Comparison of ENCODE assay signal across 31 cellular contexts in genomic region chr5:100755435-100755834, GRCh38.
"Had no signal": no experiment of that assay in that cellular context is flagged by ENCODE, and none has a peak within 500 bp of the region (broad histone marks: within the 10 kb centered on the region; RNA-seq: fewer than 3 reads in every experiment).

No MANE protein-coding gene starts in this region.

- H3K4me3 Mint-ChIP-seq: activated CD4-positive, alpha-beta T cell treated with anti-CD3 and anti-CD28 coated beads, Interleukin-2, amount 10 ng/mL, durations not matched to agents 24 days and 14 days; activated CD8-positive, alpha-beta T cell treated with anti-CD3 and anti-CD28 coated beads for 36 hours; activated naive CD4-positive, alpha-beta T cell treated with anti-CD3 and anti-CD28 coated beads, Interleukin-2, amount 50 U/mL, for 24 hours; activated naive CD8-positive, alpha-beta T cell treated with anti-CD3 and anti-CD28 coated beads, Interleukin-2, amount 10 ng/mL, durations not matched to agents 7 days and 5 days had no signal

- H3K9me3 ChIP-seq: body of pancreas, breast epithelium, Peyer's patch, SJSA1 had no signal

- H3K36me3 ChIP-seq: breast epithelium, Peyer's patch, SJSA1 had no signal

- DNase-seq: activated CD4-positive, alpha-beta T cell treated with anti-CD3 and anti-CD28 coated beads, Interleukin-2, amount 10 ng/mL, durations not matched to agents 24 days and 14 days; activated CD4-positive, alpha-beta T cell treated with anti-CD3 and anti-CD28 coated beads, Interleukin-2, amount 50 U/mL, for 4 hours; activated CD8-positive, alpha-beta T cell treated with anti-CD3 and anti-CD28 coated beads for 36 hours; activated gamma-delta T cell; activated naive CD4-positive, alpha-beta T cell treated with Interleukin-2 at 50 U/mL for 16 hours; activated naive CD8-positive, alpha-beta T cell treated with anti-CD3 and anti-CD28 coated beads, Interleukin-2, amount 10 ng/mL, durations not matched to agents 7 days and 5 days; activated T-cell treated with anti-CD3 and anti-CD28 coated beads, Interleukin-2, amount 50 U/mL, for 1 hour; amygdala; body of pancreas; cerebellar nuclear complex; NCI-H1092 treated with DMSO at 0.1 percent for 48 hours; NCI-H146; NCI-H187; NCI-H2029 treated with DMSO at 0.1 percent for 48 hours; NCI-H2107; NCI-H2171; NCI-H446; NCI-H510A treated with DMSO at 0.1 percent for 48 hours; NCI-H526 treated with DMSO at 0.1 percent for 48 hours; NK-92 treated with Interleukin-12 subunit alpha and Interleukin-12 subunit beta, amount 100 ng/mL, for 24 hours; PC-3; Peyer's patch; RPMI8226; SHP77 treated with DMSO at 0.1 percent for 48 hours had no signal

- H3K27me3 Mint-ChIP-seq: activated CD8-positive, alpha-beta T cell treated with anti-CD3 and anti-CD28 coated beads for 36 hours; activated naive CD4-positive, alpha-beta T cell treated with anti-CD3 and anti-CD28 coated beads, Interleukin-2, amount 50 U/mL, for 24 hours had no signal

- H3K27ac Mint-ChIP-seq: activated CD4-positive, alpha-beta T cell treated with anti-CD3 and anti-CD28 coated beads, Interleukin-2, amount 10 ng/mL, durations not matched to agents 24 days and 14 days; activated CD8-positive, alpha-beta T cell treated with anti-CD3 and anti-CD28 coated beads for 36 hours; activated naive CD4-positive, alpha-beta T cell treated with anti-CD3 and anti-CD28 coated beads, Interleukin-2, amount 50 U/mL, for 24 hours; activated naive CD8-positive, alpha-beta T cell treated with anti-CD3 and anti-CD28 coated beads, Interleukin-2, amount 10 ng/mL, durations not matched to agents 7 days and 5 days; activated T-helper 2 cell treated with anti-CD3 and anti-CD28 coated beads, Interferon-gamma antibody, Interleukin-2, Interleukin-4, amounts not matched to agents 10 μg/mL and 5 μg/mL and 100 μg/mL, durations not matched to agents 14 hours and 24 hours and 36 hours had no signal

- H3K4me1 Mint-ChIP-seq: activated CD4-positive, alpha-beta T cell treated with anti-CD3 and anti-CD28 coated beads, Interleukin-2, amount 10 ng/mL, durations not matched to agents 24 days and 14 days; activated naive CD4-positive, alpha-beta T cell treated with anti-CD3 and anti-CD28 coated beads, Interleukin-2, amount 50 U/mL, for 24 hours; activated naive CD8-positive, alpha-beta T cell treated with anti-CD3 and anti-CD28 coated beads, Interleukin-2, amount 10 ng/mL, durations not matched to agents 7 days and 5 days had no signal

- H3K4me2 ChIP-seq: KMS-11 had no signal

- ATAC-seq: activated CD8-positive, alpha-beta T cell treated with anti-CD3 and anti-CD28 coated beads for 36 hours; body of pancreas; PC-3 had no signal

- H3K27me3 ChIP-seq: body of pancreas, breast epithelium, Peyer's patch had no signal

- H3K9ac ChIP-seq: KMS-11 had no signal

- H3K4me3 ChIP-seq: body of pancreas, breast epithelium, Peyer's patch, SJSA1 had no signal

- H3K27ac ChIP-seq: body of pancreas, breast epithelium, KMS-11, Peyer's patch, SJSA1 had no signal

- H3K4me1 ChIP-seq: body of pancreas, breast epithelium, Peyer's patch, SJSA1 had no signal

- H3K36me3 Mint-ChIP-seq: activated naive CD4-positive, alpha-beta T cell treated with anti-CD3 and anti-CD28 coated beads, Interleukin-2, amount 50 U/mL, for 24 hours; activated naive CD8-positive, alpha-beta T cell treated with anti-CD3 and anti-CD28 coated beads, Interleukin-2, amount 10 ng/mL, durations not matched to agents 7 days and 5 days had no signal

- FAIRE-seq: astrocyte, TTC549 had no signal

- H3K9me3 Mint-ChIP-seq: activated CD4-positive, alpha-beta T cell treated with anti-CD3 and anti-CD28 coated beads, Interleukin-2, amount 10 ng/mL, durations not matched to agents 24 days and 14 days; activated CD8-positive, alpha-beta T cell treated with anti-CD3 and anti-CD28 coated beads for 36 hours; activated naive CD4-positive, alpha-beta T cell treated with anti-CD3 and anti-CD28 coated beads, Interleukin-2, amount 50 U/mL, for 24 hours; activated naive CD8-positive, alpha-beta T cell treated with anti-CD3 and anti-CD28 coated beads, Interleukin-2, amount 10 ng/mL, durations not matched to agents 7 days and 5 days; activated T-helper 2 cell treated with anti-CD3 and anti-CD28 coated beads, Interferon-gamma antibody, Interleukin-2, Interleukin-4, amounts not matched to agents 10 μg/mL and 5 μg/mL and 100 μg/mL, durations not matched to agents 14 hours and 24 hours and 36 hours had no signal
